In genomic region chr2:228283491-228284171, GRCh38 we compare ENCODE assay signal across 19 cellular contexts.
"Had no signal": no experiment of that assay in that cellular context is flagged by ENCODE, and none has a peak within 500 bp of the region (broad histone marks: within the 10 kb centered on the region; RNA-seq: fewer than 3 reads in every experiment).

No MANE protein-coding gene starts in this region.

- ATAC-seq: foreskin keratinocyte, left cardiac atrium, lower lobe of right lung, natural killer cell had no signal

- H3K9me3 Mint-ChIP-seq: mesothelial cell of epicardium, neural crest cell had no signal

- H3K27ac ChIP-seq: foreskin keratinocyte, left ventricle myocardium inferior, lower lobe of right lung, right atrium auricular region, sigmoid colon, skin epidermis had no signal

- DNase-seq: dermis blood vessel endothelial cell; erythroblast; foreskin keratinocyte; kidney; left cardiac atrium; left ventricle myocardium inferior; lower lobe of right lung; natural killer cell; posterior cingulate gyrus; sigmoid colon; stimulated activated CD4-positive, alpha-beta T cell treated with anti-CD3 and anti-CD28 coated beads, Interleukin-12 subunit alpha, Interleukin-12 subunit beta, amount 100 ng/mL, for 4 hours; stimulated activated naive CD4-positive, alpha-beta T cell; trophoblast cell had no signal

- H3K36me3 ChIP-seq: left ventricle myocardium inferior, lower lobe of right lung, right atrium auricular region, sigmoid colon had no signal

- H3K4me3 ChIP-seq: left ventricle myocardium inferior, lower lobe of right lung, right atrium auricular region, sigmoid colon, skin epidermis had no signal

- H3K4me3 Mint-ChIP-seq: memory B cell, mesothelial cell of epicardium, natural killer cell, neural crest cell had no signal

- H3K27me3 ChIP-seq: foreskin keratinocyte, right atrium auricular region, sigmoid colon had no signal

- H3K4me1 Mint-ChIP-seq: mesothelial cell of epicardium, natural killer cell, neural crest cell had no signal

- H3K9me3 ChIP-seq: left ventricle myocardium inferior, lower lobe of right lung, right atrium auricular region, sigmoid colon had no signal

- H3K27me3 Mint-ChIP-seq: memory B cell had no signal

- H3K36me3 Mint-ChIP-seq: memory B cell, mesothelial cell of epicardium, natural killer cell had no signal

- H3K4me1 ChIP-seq: foreskin keratinocyte, left ventricle myocardium inferior, lower lobe of right lung, right atrium auricular region, sigmoid colon had no signal

- FAIRE-seq: endothelial cell of umbilical vein, kidney had no signal

- H3K27ac Mint-ChIP-seq: memory B cell, mesothelial cell of epicardium, natural killer cell had no signal
